ENCODE assay signal across 32 cellular contexts in genomic region chr9:129857207-129857606, GRCh38. TPM values are rescaled to one million over a fixed set of nuclear protein-coding genes. Genes with fewer than 3 reads are reported as not detected.
DNase-seq lines count a peak whose midpoint lies in the region; ATAC-seq, FAIRE-seq and TF ChIP-seq lines count a peak whose summit lies in the region.
"Had no signal": no experiment of that assay in that cellular context is flagged by ENCODE, and none has a peak within 500 bp of the region (broad histone marks: within the 10 kb centered on the region; RNA-seq: fewer than 3 reads in every experiment).

No MANE protein-coding gene starts in this region.

- no peaks in the 10 kb centered on the region for H3K9me3 Mint-ChIP-seq in activated naive CD4-positive, alpha-beta T cell treated with anti-CD3 and anti-CD28 coated beads, Interleukin-2, amount 50 U/mL, for 72 hours
- H3K9me3 Mint-ChIP-seq in stimulated activated naive CD8-positive, alpha-beta T cell treated with anti-CD3 and anti-CD28 coated beads, Interleukin-15, amount 100 ng/mL, for 72 hours = no peaks in the 10 kb centered on the region
- H3K9me3 Mint-ChIP-seq: effector memory CD8-positive, alpha-beta T cell; HFFc6; nephron progenitor cell; T-cell had no signal

- H3K9me1 ChIP-seq in K562 (ENCODE audit: control insufficient read depth, insufficient read depth, low read length) = no peaks in the 10 kb centered on the region

- peak overlapping the region; percentile 75 for H3K27ac ChIP-seq in K562 (ENCODE audit: extremely low read depth, low read depth, low read length)
- H3K27ac ChIP-seq: BLaER1 treated with 17β-estradiol and CSF1 and Interleukin-3, amounts not matched to agents 10 nM and 100 nM; colonic mucosa; GM23248; KMS-11; pancreas; right atrium auricular region; SJSA1; spleen; suprapubic skin had no signal

- H3K27me3 ChIP-seq in Loucy (ENCODE audit: insufficient read depth, low read length, poor library complexity, severe bottlenecking) (no peaks in the 10 kb centered on the region), K562 (ENCODE audit: control insufficient read depth in 2 of 2, insufficient read depth in 2 of 2, low read length in 2 of 2) (no peaks in the 10 kb centered on the region)
- H3K27me3 ChIP-seq: BLaER1 treated with 17β-estradiol and CSF1 and Interleukin-3, amounts not matched to agents 10 nM and 100 nM; colonic mucosa; pancreas; right atrium auricular region; SJSA1; spleen; suprapubic skin had no signal

- H3K4me3 ChIP-seq in Loucy (ENCODE audit: low read length, poor library complexity, severe bottlenecking) = no peak overlapping the region
- H3K4me3 ChIP-seq in K562 = no peak overlapping the region
- H3K4me3 ChIP-seq: BLaER1 treated with 17β-estradiol and CSF1 and Interleukin-3, amounts not matched to agents 10 nM and 100 nM; colonic mucosa; GM12878; GM23248; lung; mucosa of descending colon; pancreas; right atrium auricular region; SJSA1; spleen; suprapubic skin had no signal

- H3K4me1 ChIP-seq in Loucy (ENCODE audit: insufficient read depth, low read length, poor library complexity, severe bottlenecking) (peaks cover 54% of the 10 kb centered on the region), K562 (replicated peaks in 1 of 2; ENCODE audit: control insufficient read depth in 2 of 2, insufficient read depth in 2 of 2, low read length in 2 of 2) (peaks cover 49 to 50% of the 10 kb centered on the region in 2 experiments)
- H3K4me1 ChIP-seq: colonic mucosa, pancreas, right atrium auricular region, SJSA1, suprapubic skin had no signal

- in situ Hi-C loops in K562 (cut with MboI) = no loop called here

- no peaks in the 10 kb centered on the region for H3K27me3 Mint-ChIP-seq in stimulated activated naive CD8-positive, alpha-beta T cell treated with anti-CD3 and anti-CD28 coated beads, Interleukin-15, amount 100 ng/mL, for 72 hours
- H3K27me3 Mint-ChIP-seq: effector memory CD8-positive, alpha-beta T cell; T-cell had no signal

- H3K9me2 ChIP-seq in Loucy (replicated peaks; ENCODE audit: low read depth, low read length) = no peaks in the 10 kb centered on the region

- H4K20me1 ChIP-seq in Loucy (ENCODE audit: insufficient read depth, low read length, poor library complexity, severe bottlenecking) (no peaks in the 10 kb centered on the region), K562 (replicated peaks; ENCODE audit: control insufficient read depth, insufficient read depth, low read length) (no peaks in the 10 kb centered on the region)

- TF ChIP-seq CTCF in Loucy (conservative IDR thresholded peaks at IDR 0.05; ENCODE audit: low read length) = no peak
- no peak for TF ChIP-seq CTCF in K562 (IDR thresholded peaks at IDR 0.05 in 2 of 3, conservative IDR thresholded peaks at IDR 0.05 in 1 of 3; ENCODE audit: insufficient read depth in 2 of 3, low read depth in 1 of 3, low read length in 3 of 3)

- H3K36me3 Mint-ChIP-seq in activated naive CD4-positive, alpha-beta T cell treated with anti-CD3 and anti-CD28 coated beads, Interleukin-2, amount 50 U/mL, for 72 hours = peaks cover 33 to 36% of the 10 kb centered on the region in 2 donors

- 0 out of 2 replicates have a peak, but pooled peaks cover 2% of the 10 kb centered on the region for H3F3A ChIP-seq in Loucy (ENCODE audit: low read depth)

- no peak for TF ChIP-seq EP300 in K562 (IDR thresholded peaks at IDR 0.05; ENCODE audit: low read length)

- BruUV-seq in K562 (replicated peaks; lab: Mats Ljungman, UMichigan) = no TSS peak

- whole genome bisulfite sequencing in K562 (ENCODE audit: insufficient coverage, low coverage, missing lambda C conversion rate) = 62% methylated on average over 7 of the region's 7 CpGs

- H3K79me2 ChIP-seq in Loucy (ENCODE audit: insufficient read depth, low read length) (no peaks in the 10 kb centered on the region; the same call in 1 of the 2 replicates), K562 (ENCODE audit: control insufficient read depth, insufficient read depth, low read length) (peaks cover 48% of the 10 kb centered on the region)

- peak overlapping the region; percentile 49 for H3K4me2 ChIP-seq in Loucy (ENCODE audit: low read depth, low read length, poor library complexity, severe bottlenecking)
- H3K4me2 ChIP-seq in K562 (ENCODE audit: insufficient read depth, low read length) = no peak overlapping the region; the same call in 1 of the 2 replicates
- H3K4me2 ChIP-seq: BLaER1 treated with 17β-estradiol and CSF1 and Interleukin-3, amounts not matched to agents 10 nM and 100 nM; KMS-11 had no signal

- H3K4me3 Mint-ChIP-seq in stimulated activated naive CD8-positive, alpha-beta T cell treated with anti-CD3 and anti-CD28 coated beads, Interleukin-15, amount 100 ng/mL, for 72 hours = no peak overlapping the region
- H3K4me3 Mint-ChIP-seq: effector memory CD8-positive, alpha-beta T cell; HFFc6; nephron progenitor cell; T-cell had no signal

- H3K9me3 ChIP-seq in Loucy (ENCODE audit: insufficient read depth, low read depth, low read length) (no peaks in the 10 kb centered on the region), K562 (replicated peaks; ENCODE audit: control insufficient read depth, insufficient read depth, low read depth, low read length) (no peaks in the 10 kb centered on the region)
- H3K9me3 ChIP-seq: BLaER1 treated with 17β-estradiol and CSF1 and Interleukin-3, amounts not matched to agents 10 nM and 100 nM; colonic mucosa; mucosa of descending colon; pancreas; right atrium auricular region; SJSA1; spleen; suprapubic skin had no signal

- no peak for TF ChIP-seq RAD21 in K562 (CRISPR knock-in tag; conservative IDR thresholded peaks at IDR 0.05 in 1 of 2, IDR thresholded peaks at IDR 0.05 in 1 of 2)

- H3K9ac ChIP-seq in Loucy (ENCODE audit: low read depth, low read length, poor library complexity, severe bottlenecking) (peak overlapping the region; percentile 72), K562 (ENCODE audit: insufficient read depth in 1 of 2, low read depth in 2 of 2, low read length in 2 of 2) (peak overlapping the region; percentile 54 to 76; a peak in 3 of 4 replicates)
- H3K9ac ChIP-seq: BLaER1 treated with 17β-estradiol and CSF1 and Interleukin-3, amounts not matched to agents 10 nM and 100 nM; GM23248; KMS-11 had no signal

- CTCF ChIA-PET in K562 (lab: Yijun Ruan, JAX; ENCODE audit: low intra/inter-chr PET ratio) = no interaction called here

- no peak for ATAC-seq in activated naive CD4-positive, alpha-beta T cell treated with anti-CD3 and anti-CD28 coated beads, Interleukin-2, amount 50 U/mL, for 72 hours
- ATAC-seq in K562 (no peak), left cardiac atrium (no peak)
- no peak for ATAC-seq in stimulated activated naive CD8-positive, alpha-beta T cell treated with anti-CD3 and anti-CD28 coated beads, Interleukin-15, amount 100 ng/mL, for 72 hours
- ATAC-seq: activated CD4-positive, CD25-positive, alpha-beta regulatory T cell treated with anti-CD3 and anti-CD28 coated beads, Interleukin-2, amount 50 U/mL, for 24 hours; effector memory CD8-positive, alpha-beta T cell; GM12878; mucosa of descending colon; pancreas; T-cell had no signal

- peak overlapping the region; percentile 56 to 72 for H3K27ac Mint-ChIP-seq in activated naive CD4-positive, alpha-beta T cell treated with anti-CD3 and anti-CD28 coated beads, Interleukin-2, amount 50 U/mL, for 72 hours
- H3K27ac Mint-ChIP-seq in stimulated activated naive CD8-positive, alpha-beta T cell treated with anti-CD3 and anti-CD28 coated beads, Interleukin-15, amount 100 ng/mL, for 72 hours = peak overlapping the region; percentile 19 to 52
- H3K27ac Mint-ChIP-seq: HFFc6 had no signal

- DNase-seq in activated naive CD4-positive, alpha-beta T cell treated with anti-CD3 and anti-CD28 coated beads, Interleukin-2, amount 50 U/mL, for 72 hours (ENCODE audit: low spot score in 2 of 2) = no peak
- DNase-seq in activated naive CD4-positive, alpha-beta T cell (lab: John Stamatoyannopoulos, UW) = no peak
- peak in 3 of 4 experiments; percentile 57 to 78 (median 71) for DNase-seq in K562 (ENCODE audit: extremely low read depth in 1 of 4, low spot score in 3 of 4)
- no peak for DNase-seq in stimulated activated naive CD8-positive, alpha-beta T cell treated with anti-CD3 and anti-CD28 coated beads, Interleukin-15, amount 100 ng/mL, for 72 hours
- DNase-seq in cerebellar nuclear complex (lab: John Stamatoyannopoulos, UW) = no peak
- no peak for DNase-seq in left cardiac atrium
- DNase-seq: activated effector memory CD4-positive, alpha-beta T cell treated with Interleukin-2 at 50 U/mL for 16 hours; amniotic stem cell; Calu3; colonic mucosa; effector memory CD8-positive, alpha-beta T cell; GM23248; HFFc6; mucosa of descending colon; NCI-H1417 treated with DMSO at 0.1 percent for 48 hours; nephron progenitor cell; pancreas; RPMI8226; spleen; stimulated activated CD4-positive, alpha-beta T cell treated with anti-CD3 and anti-CD28 coated beads, Interleukin-2, amount 100 ng/mL, for 48 hours; T-cell had no signal

- no peak for FAIRE-seq in K562 (lab: Jason Lieb, UNC)
- FAIRE-seq: bronchial epithelial cell, GM12878, pancreas, urothelium cell line had no signal

- H2AFZ ChIP-seq in Loucy (ENCODE audit: low read length) = no peak overlapping the region
- H2AFZ ChIP-seq in K562 (ENCODE audit: low read depth, low read length) = 0 out of 2 replicates have a peak overlapping the region, but pooled peaks have one; percentile 21
- H2AFZ ChIP-seq: GM23248 had no signal

- peaks cover 14% of the 10 kb centered on the region; the same call in 1 of the 2 replicates for H3K36me3 ChIP-seq in Loucy (ENCODE audit: insufficient read depth, low read length)
- peaks cover 90% of the 10 kb centered on the region for H3K36me3 ChIP-seq in K562 (ENCODE audit: control insufficient read depth, insufficient read depth, low read length)
- H3K36me3 ChIP-seq: colonic mucosa had no signal

- intact Hi-C loops in K562 (cut with micrococcal nuclease) (no loop called here), left cardiac atrium (cut with DNase I) (no loop called here)

- POLR2A ChIA-PET in K562 (lab: Yijun Ruan, JAX) = interaction anchor here (1.2 to 9.4 kb wide), 3 partner anchors 7 to 13 kb away, joined by 3 to 91 read pairs (median 40); no protein-coding TSS in a partner anchor

- H3K4me1 Mint-ChIP-seq in stimulated activated naive CD8-positive, alpha-beta T cell treated with anti-CD3 and anti-CD28 coated beads, Interleukin-15, amount 100 ng/mL, for 72 hours = peaks cover 84% of the 10 kb centered on the region

- TF ChIP-seq POLR2A in K562 (conservative IDR thresholded peaks at IDR 0.05) = no peak

RNA-seq across cellular contexts. Expression of gene USP20, which starts 21.9 kb away (rescaled TPM):
- 10 to 100 TPM; 50.7 to 58.5 TPM for total RNA-seq in activated naive CD4-positive, alpha-beta T cell treated with anti-CD3 and anti-CD28 coated beads, Interleukin-2, amount 50 U/mL, for 72 hours
- total RNA-seq in K562 (2011; cell fraction: chromatin; rRNA removed; ENCODE audit: low replicate concordance) = 152 and 399 TPM in 2 replicates
- 296 and 299 TPM in 2 replicates for total RNA-seq in K562 (2011; cell fraction: nucleolus; rRNA removed)
- 160 and 192 TPM in 2 replicates for total RNA-seq in K562 (2011; cell fraction: nucleoplasm; rRNA removed)
- total RNA-seq in K562 (2014; rRNA removed) (77.0 and 115 TPM in 2 replicates), K562 (2014; rRNA removed; fragmentation: Illumina TruSeq; extraction: Trizol) (20.6 and 22.0 TPM in 2 replicates), K562 (2015; rRNA removed; fragmentation: Illumina TruSeq; extraction: Trizol) (41.3 and 44.8 TPM in 2 replicates), K562 (2021) (119 and 136 TPM in 2 replicates), left cardiac atrium (10 to 100 TPM; 13.9 to 14.3 TPM)
- polyA plus RNA-seq in K562 (2011; rRNA removed) (54.6 and 81.2 TPM in 2 replicates), K562 (2014; fragmentation: Illumina TruSeq; extraction: Trizol) (49.1 and 76.2 TPM in 2 replicates), K562 (2014; fragmentation: Nextera tagmentation; extraction: Ambion mirVana) (1 to 10 TPM; 1.9 to 3.2 TPM), K562 (2014; rRNA removed) (103 and 104 TPM in 2 replicates)
- 64.8 and 118 TPM in 2 replicates for polyA plus RNA-seq in K562 (2011; cell fraction: cytosol; rRNA removed)
- polyA plus RNA-seq in K562 (2011; cell fraction: nucleus; rRNA removed) = 369 and 565 TPM in 2 replicates
- polyA plus RNA-seq in K562 (2012) = 82.0 and 122 TPM in 2 replicates
- polyA minus RNA-seq in K562 (2011; rRNA and poly(A)+ RNA removed) = 25.8 and 37.9 TPM in 2 replicates
- polyA minus RNA-seq in K562 (2011; cell fraction: cytosol; rRNA and poly(A)+ RNA removed) = 39.3 and 57.6 TPM in 2 replicates
- 82.0 and 96.4 TPM in 2 replicates for polyA minus RNA-seq in K562 (2011; cell fraction: nucleus; rRNA and poly(A)+ RNA removed)

RNA-seq across cellular contexts. Expression of gene C9orf78, which starts 22.1 kb away (rescaled TPM):
- 10 to 100 TPM; 43.9 to 58.4 TPM for total RNA-seq in activated naive CD4-positive, alpha-beta T cell treated with anti-CD3 and anti-CD28 coated beads, Interleukin-2, amount 50 U/mL, for 72 hours
- 68.6 and 74.7 TPM in 2 replicates for total RNA-seq in K562 (2011; cell fraction: chromatin; rRNA removed; ENCODE audit: low replicate concordance)
- 46.6 and 51.7 TPM in 2 replicates for total RNA-seq in K562 (2011; cell fraction: nucleolus; rRNA removed)
- 66.1 and 96.3 TPM in 2 replicates for total RNA-seq in K562 (2011; cell fraction: nucleoplasm; rRNA removed)
- total RNA-seq in K562 (2014; rRNA removed) = 196 and 199 TPM in 2 replicates
- 199 and 240 TPM in 2 replicates for total RNA-seq in K562 (2014; rRNA removed; fragmentation: Illumina TruSeq; extraction: Trizol)
- total RNA-seq in K562 (2015; rRNA removed; fragmentation: Illumina TruSeq; extraction: Trizol) = 220 and 223 TPM in 2 replicates
- 89.0 and 94.6 TPM in 2 replicates for total RNA-seq in K562 (2021)
- polyA plus RNA-seq in K562 (2011; rRNA removed) = 109 and 202 TPM in 2 replicates
- 59.0 and 71.4 TPM in 2 replicates for polyA plus RNA-seq in K562 (2011; cell fraction: cytosol; rRNA removed)
- polyA plus RNA-seq in K562 (2011; cell fraction: nucleus; rRNA removed) = 17.0 and 17.5 TPM in 2 replicates
- 93.6 and 169 TPM in 2 replicates for polyA plus RNA-seq in K562 (2012)
- 210 and 222 TPM in 2 replicates for polyA plus RNA-seq in K562 (2014; fragmentation: Illumina TruSeq; extraction: Trizol)
- polyA plus RNA-seq in K562 (2014; fragmentation: Nextera tagmentation; extraction: Ambion mirVana) = 100 to 1,000 TPM; 132 to 266 TPM
- polyA plus RNA-seq in K562 (2014; rRNA removed) = 228 and 240 TPM in 2 replicates
- 131 and 142 TPM in 2 replicates for polyA minus RNA-seq in K562 (2011; rRNA and poly(A)+ RNA removed)
- polyA minus RNA-seq in K562 (2011; cell fraction: cytosol; rRNA and poly(A)+ RNA removed) = 32.3 and 42.4 TPM in 2 replicates
- polyA minus RNA-seq in K562 (2011; cell fraction: nucleus; rRNA and poly(A)+ RNA removed) = 14.0 and 19.8 TPM in 2 replicates
- 10 to 100 TPM; 26.0 to 33.2 TPM for total RNA-seq in left cardiac atrium

RNA-seq across cellular contexts. Expression of gene TOR1A, which starts 33.3 kb away (rescaled TPM):
- total RNA-seq in activated naive CD4-positive, alpha-beta T cell treated with anti-CD3 and anti-CD28 coated beads, Interleukin-2, amount 50 U/mL, for 72 hours = 10 to 100 TPM; 33.4 to 48.6 TPM
- total RNA-seq in K562 (2011; cell fraction: chromatin; rRNA removed; ENCODE audit: low replicate concordance) = 109 and 165 TPM in 2 replicates
- 107 and 123 TPM in 2 replicates for total RNA-seq in K562 (2011; cell fraction: nucleolus; rRNA removed)
- 121 and 138 TPM in 2 replicates for total RNA-seq in K562 (2011; cell fraction: nucleoplasm; rRNA removed)
- total RNA-seq in K562 (2014; rRNA removed) (44.4 and 46.0 TPM in 2 replicates), K562 (2014; rRNA removed; fragmentation: Illumina TruSeq; extraction: Trizol) (39.9 and 45.9 TPM in 2 replicates), K562 (2015; rRNA removed; fragmentation: Illumina TruSeq; extraction: Trizol) (54.3 and 55.5 TPM in 2 replicates), K562 (2021) (49.5 and 51.3 TPM in 2 replicates), left cardiac atrium (10 to 100 TPM; 16.5 to 21.1 TPM)
- polyA plus RNA-seq in K562 (2011; rRNA removed) (74.8 and 85.8 TPM in 2 replicates), K562 (2014; fragmentation: Illumina TruSeq; extraction: Trizol) (68.9 and 74.0 TPM in 2 replicates), K562 (2014; fragmentation: Nextera tagmentation; extraction: Ambion mirVana) (1 to 10 TPM; 4.5 to 9.9 TPM), K562 (2014; rRNA removed) (67.9 and 74.7 TPM in 2 replicates)
- 67.0 and 76.5 TPM in 2 replicates for polyA plus RNA-seq in K562 (2011; cell fraction: cytosol; rRNA removed)
- 41.7 and 44.0 TPM in 2 replicates for polyA plus RNA-seq in K562 (2011; cell fraction: nucleus; rRNA removed)
- 55.0 and 59.0 TPM in 2 replicates for polyA plus RNA-seq in K562 (2012)
- 56.3 and 66.1 TPM in 2 replicates for polyA minus RNA-seq in K562 (2011; rRNA and poly(A)+ RNA removed)
- 27.0 and 29.2 TPM in 2 replicates for polyA minus RNA-seq in K562 (2011; cell fraction: cytosol; rRNA and poly(A)+ RNA removed)
- polyA minus RNA-seq in K562 (2011; cell fraction: nucleus; rRNA and poly(A)+ RNA removed) = 23.3 and 34.1 TPM in 2 replicates

RNA-seq across cellular contexts. Expression of gene TOR1B, which starts 54.2 kb away (rescaled TPM):
- 10 to 100 TPM; 17.2 to 29.7 TPM for total RNA-seq in activated naive CD4-positive, alpha-beta T cell treated with anti-CD3 and anti-CD28 coated beads, Interleukin-2, amount 50 U/mL, for 72 hours
- total RNA-seq in K562 (2011; cell fraction: chromatin; rRNA removed; ENCODE audit: low replicate concordance) = 77.2 and 131 TPM in 2 replicates
- 102 and 116 TPM in 2 replicates for total RNA-seq in K562 (2011; cell fraction: nucleolus; rRNA removed)
- 91.4 and 101 TPM in 2 replicates for total RNA-seq in K562 (2011; cell fraction: nucleoplasm; rRNA removed)
- 21.5 and 24.5 TPM in 2 replicates for total RNA-seq in K562 (2014; rRNA removed)
- total RNA-seq in K562 (2014; rRNA removed; fragmentation: Illumina TruSeq; extraction: Trizol) = 23.4 and 23.9 TPM in 2 replicates
- 23.7 and 25.4 TPM in 2 replicates for total RNA-seq in K562 (2015; rRNA removed; fragmentation: Illumina TruSeq; extraction: Trizol)
- total RNA-seq in K562 (2021) = 28.6 and 28.7 TPM in 2 replicates
- 28.9 and 36.5 TPM in 2 replicates for polyA plus RNA-seq in K562 (2011; rRNA removed)
- polyA plus RNA-seq in K562 (2011; cell fraction: cytosol; rRNA removed) = 28.1 and 29.3 TPM in 2 replicates
- polyA plus RNA-seq in K562 (2011; cell fraction: nucleus; rRNA removed) = 23.9 and 27.6 TPM in 2 replicates
- 19.3 and 22.5 TPM in 2 replicates for polyA plus RNA-seq in K562 (2012)
- polyA plus RNA-seq in K562 (2014; fragmentation: Illumina TruSeq; extraction: Trizol) = 24.6 and 27.0 TPM in 2 replicates
- polyA plus RNA-seq in K562 (2014; fragmentation: Nextera tagmentation; extraction: Ambion mirVana) = 1 to 10 TPM; 4.2 to 6.9 TPM
- polyA plus RNA-seq in K562 (2014; rRNA removed) = 28.1 and 29.2 TPM in 2 replicates
- 27.4 and 40.5 TPM in 2 replicates for polyA minus RNA-seq in K562 (2011; rRNA and poly(A)+ RNA removed)
- polyA minus RNA-seq in K562 (2011; cell fraction: cytosol; rRNA and poly(A)+ RNA removed) = 11.3 and 14.8 TPM in 2 replicates
- 19.0 and 21.8 TPM in 2 replicates for polyA minus RNA-seq in K562 (2011; cell fraction: nucleus; rRNA and poly(A)+ RNA removed)
- 10 to 100 TPM; 11.6 to 12.7 TPM for total RNA-seq in left cardiac atrium

Comparison
In these comparisons a context has a peak if more than half of its experiments do, and no peak if none do; other contexts are left out.
1. DNase-seq: peak in K562 (3 of 4); none in activated naive CD4-positive, alpha-beta T cell treated with anti-CD3 and anti-CD28 coated beads, Interleukin-2, amount 50 U/mL, for 72 hours (0 of 2), activated naive CD4-positive, alpha-beta T cell (0 of 4), stimulated activated naive CD8-positive, alpha-beta T cell treated with anti-CD3 and anti-CD28 coated beads, Interleukin-15, amount 100 ng/mL, for 72 hours (0 of 2), cerebellar nuclear complex (0 of 2) and left cardiac atrium (single experiment).